Comparison of ENCODE assay signal across 8 cellular contexts in genomic region chr1:15411593-15412487, GRCh38. TPM values are rescaled to one million over a fixed set of nuclear protein-coding genes. Genes with fewer than 3 reads are reported as not detected.
DNase-seq lines count a peak whose midpoint lies in the region; ATAC-seq and TF ChIP-seq lines count a peak whose summit lies in the region.

No MANE protein-coding gene starts in this region.

- H3K4me1 Mint-ChIP-seq in CD8-positive, alpha-beta T cell (ENCODE audit: low read depth) = peaks cover 67% of the 10 kb centered on the region
- peaks cover 53% of the 10 kb centered on the region for H3K4me1 Mint-ChIP-seq in activated CD8-positive, alpha-beta T cell treated with anti-CD3 and anti-CD28 coated beads for 36 hours (ENCODE audit: low read depth)
- peaks cover 46% of the 10 kb centered on the region for H3K4me1 Mint-ChIP-seq in osteocyte (ENCODE audit: unreplicated experiment)

- CTCF ChIA-PET in CD8-positive, alpha-beta T cell (lab: Charles Lee) = interaction anchor here (2.0 kb wide), 1 partner anchor 88 kb away, joined by 12 read pairs; no protein-coding TSS in a partner anchor
- CTCF ChIA-PET in activated CD8-positive, alpha-beta T cell treated with anti-CD3 and anti-CD28 coated beads for 36 hours (lab: Charles Lee) = interaction anchor here (1.0 to 1.8 kb wide), 3 partner anchors 11 to 88 kb away, joined by 3 to 7 read pairs (median 3); no protein-coding TSS in a partner anchor

- H3K4me3 ChIP-seq in CD8-positive, alpha-beta T cell (ENCODE audit: low read depth, low read length) = peak overlapping the region; percentile 79
- H3K4me3 ChIP-seq in KMS-11 (IDR thresholded peaks at IDR 0.05; ENCODE audit: insufficient read depth, low read depth, low read length) = no peak overlapping the region
- peak overlapping the region; percentile 68 to 99 (median 88) for H3K4me3 ChIP-seq in esophagus squamous epithelium

- H3K27me3 ChIP-seq in CD8-positive, alpha-beta T cell (ENCODE audit: insufficient read depth, low read length) = no peaks in the 10 kb centered on the region
- H3K27me3 ChIP-seq in KMS-11 (ENCODE audit: insufficient read depth, low read depth) = peaks cover 9% of the 10 kb centered on the region; the same call in 1 of the 2 replicates
- no peaks in the 10 kb centered on the region for H3K27me3 ChIP-seq in esophagus squamous epithelium

- peak in 4 of 7 experiments; percentile 49 to 70 (median 64) for DNase-seq in CD8-positive, alpha-beta T cell
- DNase-seq in activated CD8-positive, alpha-beta T cell treated with anti-CD3 and anti-CD28 coated beads for 36 hours = peak; percentile 74
- DNase-seq in esophagus squamous epithelium (lab: John Stamatoyannopoulos, UW) (peak; percentile 33), osteocyte (ENCODE audit: extremely low spot score, unreplicated experiment) (no peak), inferior parietal cortex (ENCODE audit: extremely low spot score) (no peak), SK-N-DZ (ENCODE audit: low spot score) (no peak)

- 61 to 71% methylated on average over 2 to 5 of the region's 21 CpGs for WGBS in esophagus squamous epithelium, 2 donors

- no peak for TF ChIP-seq POLR2A in esophagus squamous epithelium (IDR thresholded peaks at IDR 0.05)

- POLR2A ChIA-PET in CD8-positive, alpha-beta T cell (lab: Charles Lee) = interaction anchor here (0.7 kb wide), 1 partner anchor 20 kb away, joined by 3 read pairs; no protein-coding TSS in a partner anchor
- POLR2A ChIA-PET in activated CD8-positive, alpha-beta T cell treated with anti-CD3 and anti-CD28 coated beads for 36 hours (lab: Charles Lee) = interaction anchor here (0.9 to 1.2 kb wide), 3 partner anchors 9 to 115 kb away, joined by 3 to 4 read pairs (median 3); partner anchors contain the start of gene DNAJC16

- H3K27ac ChIP-seq in CD8-positive, alpha-beta T cell (ENCODE audit: low read depth, low read length) = peak overlapping the region; percentile 74
- H3K27ac ChIP-seq in KMS-11 (no peak overlapping the region), esophagus squamous epithelium (peak overlapping the region; percentile 80 to 94 (median 88))

- peaks cover 17% of the 10 kb centered on the region for H3K36me3 Mint-ChIP-seq in CD8-positive, alpha-beta T cell
- H3K36me3 Mint-ChIP-seq in activated CD8-positive, alpha-beta T cell treated with anti-CD3 and anti-CD28 coated beads for 36 hours (ENCODE audit: low read depth) = peaks cover 26% of the 10 kb centered on the region
- H3K36me3 Mint-ChIP-seq in osteocyte (ENCODE audit: unreplicated experiment) = no peaks in the 10 kb centered on the region

- H2AFZ ChIP-seq in KMS-11 (ENCODE audit: low read depth) = no peak overlapping the region

- H3K36me3 ChIP-seq in CD8-positive, alpha-beta T cell (ENCODE audit: insufficient read depth, low read length) = peaks cover 5% of the 10 kb centered on the region
- H3K36me3 ChIP-seq in KMS-11 (ENCODE audit: insufficient read depth) (no peaks in the 10 kb centered on the region), esophagus squamous epithelium (peaks cover 0 to 13% (median 0%) of the 10 kb centered on the region in 3 donors)

- no peaks in the 10 kb centered on the region for H3K9me3 Mint-ChIP-seq in CD8-positive, alpha-beta T cell
- H3K9me3 Mint-ChIP-seq in activated CD8-positive, alpha-beta T cell treated with anti-CD3 and anti-CD28 coated beads for 36 hours = no peaks in the 10 kb centered on the region
- H3K9me3 Mint-ChIP-seq in osteocyte (ENCODE audit: unreplicated experiment) = no peaks in the 10 kb centered on the region

- no peak overlapping the region for H3K9ac ChIP-seq in KMS-11

- peak; percentile 27 for ATAC-seq in CD8-positive, alpha-beta T cell
- ATAC-seq in GM21381 (IDR thresholded peaks at IDR 0.05; ENCODE audit: unreplicated experiment) = peak; percentile 53
- peak; percentile 61 for ATAC-seq in activated CD8-positive, alpha-beta T cell treated with anti-CD3 and anti-CD28 coated beads for 36 hours

- peak overlapping the region; percentile 84; the same call in 1 of the 2 replicates for H3K4me2 ChIP-seq in KMS-11

- H3K79me2 ChIP-seq in KMS-11 (ENCODE audit: insufficient read depth, low read depth) = no peaks in the 10 kb centered on the region; the same call in 1 of the 2 replicates

- intact Hi-C loops in CD8-positive, alpha-beta T cell (cut with DNase I, micrococcal nuclease) = no loop called here
- intact Hi-C loops in activated CD8-positive, alpha-beta T cell treated with anti-CD3 and anti-CD28 coated beads for 36 hours (cut with micrococcal nuclease) = no loop called here
- intact Hi-C loops in esophagus squamous epithelium (cut with DNase I) = no loop called here

- peaks cover 61% of the 10 kb centered on the region for H3K4me1 ChIP-seq in CD8-positive, alpha-beta T cell (ENCODE audit: insufficient read depth, low read length)
- H3K4me1 ChIP-seq in KMS-11 (ENCODE audit: low read depth, poor library complexity, severe bottlenecking) (peaks cover 6% of the 10 kb centered on the region), esophagus squamous epithelium (peaks cover 26 to 85% (median 70%) of the 10 kb centered on the region in 3 donors)

- H3K4me3 Mint-ChIP-seq in CD8-positive, alpha-beta T cell = peak overlapping the region; percentile 92
- peak overlapping the region; percentile 93 for H3K4me3 Mint-ChIP-seq in activated CD8-positive, alpha-beta T cell treated with anti-CD3 and anti-CD28 coated beads for 36 hours
- peak overlapping the region; percentile 66 for H3K4me3 Mint-ChIP-seq in osteocyte (ENCODE audit: unreplicated experiment)

- no peaks in the 10 kb centered on the region for H3K9me3 ChIP-seq in CD8-positive, alpha-beta T cell (ENCODE audit: low read length)
- H3K9me3 ChIP-seq in esophagus squamous epithelium = no peaks in the 10 kb centered on the region

- H3K27ac Mint-ChIP-seq in CD8-positive, alpha-beta T cell = peak overlapping the region; percentile 85
- peak overlapping the region; percentile 85 for H3K27ac Mint-ChIP-seq in activated CD8-positive, alpha-beta T cell treated with anti-CD3 and anti-CD28 coated beads for 36 hours
- no peak overlapping the region for H3K27ac Mint-ChIP-seq in osteocyte (ENCODE audit: unreplicated experiment)

- no peak for TF ChIP-seq CTCF in CD8-positive, alpha-beta T cell (IDR thresholded peaks at IDR 0.05)
- TF ChIP-seq CTCF in KMS-11 (conservative IDR thresholded peaks at IDR 0.05; ENCODE audit: low read depth, low read length) (no peak), esophagus squamous epithelium (IDR thresholded peaks at IDR 0.05) (no peak), osteocyte (IDR thresholded peaks at IDR 0.05) (no peak)
- no peak for TF ChIP-seq CTCF in activated CD8-positive, alpha-beta T cell treated with anti-CD3 and anti-CD28 coated beads for 36 hours (IDR thresholded peaks at IDR 0.05)

- no peaks in the 10 kb centered on the region for H3K27me3 Mint-ChIP-seq in CD8-positive, alpha-beta T cell (ENCODE audit: low read depth)
- peaks cover 7% of the 10 kb centered on the region for H3K27me3 Mint-ChIP-seq in activated CD8-positive, alpha-beta T cell treated with anti-CD3 and anti-CD28 coated beads for 36 hours
- no peaks in the 10 kb centered on the region for H3K27me3 Mint-ChIP-seq in osteocyte (ENCODE audit: unreplicated experiment)

- no peaks in the 10 kb centered on the region for H4K20me1 ChIP-seq in KMS-11 (ENCODE audit: insufficient read depth)

RNA-seq across cellular contexts. Expression of gene EFHD2, which starts 2.2 kb away (rescaled TPM):
- 10 to 100 TPM; 81.2 to 87.9 TPM for total RNA-seq in CD8-positive, alpha-beta T cell
- total RNA-seq in activated CD8-positive, alpha-beta T cell treated with anti-CD3 and anti-CD28 coated beads for 36 hours = 10 to 100 TPM; 45.6 to 45.8 TPM
- total RNA-seq in esophagus squamous epithelium (10 to 100 TPM; 47.5 to 79.5 (median 61.0) TPM), osteocyte (20.3 and 21.9 TPM in 2 replicates)
- polyA plus RNA-seq in SK-N-DZ (2014; cell fraction: cytosol; rRNA removed) = 13.7 and 15.2 TPM in 2 replicates
- polyA plus RNA-seq in SK-N-DZ (2014; cell fraction: nucleus; rRNA removed) = 13.3 and 14.1 TPM in 2 replicates

RNA-seq across cellular contexts. Expression of gene CTRC, which starts 26.4 kb away (rescaled TPM):
- total RNA-seq in CD8-positive, alpha-beta T cell = 1 to 10 TPM in 1 of 2 experiments, under 1 TPM in 1; 0.83 to 1.9 TPM
- not detected for total RNA-seq in activated CD8-positive, alpha-beta T cell treated with anti-CD3 and anti-CD28 coated beads for 36 hours
- total RNA-seq in esophagus squamous epithelium = not detected
- not detected in 2 replicates for total RNA-seq in osteocyte
- polyA plus RNA-seq in SK-N-DZ (2014; cell fraction: cytosol; rRNA removed) = not detected in 2 replicates
- polyA plus RNA-seq in SK-N-DZ (2014; cell fraction: nucleus; rRNA removed) = not detected in 2 replicates

RNA-seq across cellular contexts. Expression of gene CELA2A, which starts 44.7 kb away (rescaled TPM):
- not detected for total RNA-seq in CD8-positive, alpha-beta T cell
- not detected for total RNA-seq in activated CD8-positive, alpha-beta T cell treated with anti-CD3 and anti-CD28 coated beads for 36 hours
- total RNA-seq in esophagus squamous epithelium (not detected), osteocyte (not detected in 2 replicates)
- polyA plus RNA-seq in SK-N-DZ (2014; cell fraction: cytosol; rRNA removed) = not detected in 2 replicates
- polyA plus RNA-seq in SK-N-DZ (2014; cell fraction: nucleus; rRNA removed) = not detected in 2 replicates

Comparison
In these comparisons a context has a peak if more than half of its experiments do, and no peak if none do; other contexts are left out.
1. DNase-seq: peak in CD8-positive, alpha-beta T cell (4 of 7), activated CD8-positive, alpha-beta T cell treated with anti-CD3 and anti-CD28 coated beads for 36 hours (single experiment) and esophagus squamous epithelium (single experiment); none in osteocyte (single experiment), inferior parietal cortex (single experiment) and SK-N-DZ (single experiment).
2. Peak in every context shown above with its lines, with median percentiles within 50 percentile points of each other: ATAC-seq and H3K4me3 Mint-ChIP-seq.